Comparison of ENCODE assay signal across 8 cellular contexts in genomic region chr6:33788694-33789549, GRCh38. TPM values are rescaled to one million over a fixed set of nuclear protein-coding genes. Genes with fewer than 3 reads are reported as not detected.
A peak's percentile ranks its signal among the peaks of the same experiment; 100 is the strongest.
DNase-seq lines count a peak whose midpoint lies in the region; ATAC-seq and TF ChIP-seq lines count a peak whose summit lies in the region.

LEMD2 (minus strand) TSS chr6:33789130; CDS start chr6:33789116, 14 bp downstream.

- 4% methylated on average over 86 of the region's 86 CpGs for WGBS in right cardiac atrium

- ATAC-seq in GM18502 (IDR thresholded peaks at IDR 0.05; ENCODE audit: poor library complexity, unreplicated experiment) (peak; percentile 86), HG02938 (IDR thresholded peaks at IDR 0.05; ENCODE audit: unreplicated experiment) (peak; percentile 74), right cardiac atrium (peak; percentile 98)

- H3K4me3 ChIP-seq in right cardiac atrium (ENCODE audit: low read length) = peak within 1 kb of the TSS; percentile 83
- peak within 1 kb of the TSS; percentile 43 to 77 for H3K4me3 ChIP-seq in uterus

- H3K9me3 ChIP-seq in right cardiac atrium (ENCODE audit: control insufficient read depth, low read length) = no peaks in the 10 kb centered on the region
- H3K9me3 ChIP-seq in uterus = no peaks in the 10 kb centered on the region

- peak; percentile 73 to 96 for TF ChIP-seq POLR2A in uterus (IDR thresholded peaks at IDR 0.05)

- DNase-seq in NCI-H1930 (lab: John Stamatoyannopoulos, UW) (peak; percentile 79 to 90), anterior cingulate cortex (lab: John Stamatoyannopoulos, UW) (peak; percentile 65 to 96 (median 90)), right cardiac atrium (peak; percentile 96 to 99 (median 98)), putamen (ENCODE audit: low spot score) (peak; percentile 93), uterus (peak; percentile 92 to 96)

- H3K27me3 ChIP-seq in right cardiac atrium (ENCODE audit: control insufficient read depth, insufficient read depth) (no peaks in the 10 kb centered on the region), uterus (no peaks in the 10 kb centered on the region)

- peak in 2 of 4 experiments; percentile 34 to 49 for TF ChIP-seq CTCF in uterus (IDR thresholded peaks at IDR 0.05)

- no peaks in the 10 kb centered on the region for H3K36me3 ChIP-seq in uterus

- peak within 1 kb of the TSS; percentile 92 for H3K27ac ChIP-seq in right cardiac atrium (ENCODE audit: low read length)
- peak within 1 kb of the TSS; percentile 95 to 97 for H3K27ac ChIP-seq in uterus

- H3K4me1 ChIP-seq in right cardiac atrium (ENCODE audit: control insufficient read depth, insufficient read depth, low read length) (peaks cover 4% of the 10 kb centered on the region), uterus (peaks cover 8 to 19% of the 10 kb centered on the region in 2 donors)

- intact Hi-C loops in T-helper 2 cell treated with Interferon-gamma antibody and Interleukin-4, amounts not matched to agents 100 ng/mL and 5 ng/mL, for 36 hours (cut with micrococcal nuclease) = loop anchor here (1.0 to 2.0 kb wide), 5 partner anchors 67 to 370 kb away; partner anchors contain the start of genes CUTA, ITPR3 and UQCC2
- intact Hi-C loops in right cardiac atrium (cut with DNase I) (no loop called here), uterus (cut with DNase I; ENCODE audit: low total_unique reads) (no loop called here)

RNA-seq across cellular contexts. Expression of gene LEMD2, which starts in this region (rescaled TPM):
- total RNA-seq in T-helper 2 cell treated with Interferon-gamma antibody and Interleukin-4, amounts not matched to agents 100 ng/mL and 5 ng/mL, for 36 hours = 69.9 and 71.8 TPM in 2 replicates
- total RNA-seq in right cardiac atrium = 10 to 100 TPM; 29.5 to 34.6 (median 32.9) TPM
- polyA plus RNA-seq in right cardiac atrium = 33.2 TPM
- 10 to 100 TPM; 31.0 to 83.3 (median 37.6) TPM for total RNA-seq in uterus

Comparison
In these comparisons a context has a peak if more than half of its experiments do, and no peak if none do; other contexts are left out.
1. Peak in every context shown above with its lines: DNase-seq, ATAC-seq, H3K4me3 ChIP-seq and H3K27ac ChIP-seq.